ENCODE assay signal across 1 cellular context in genomic region chr9:96256800-96257199, GRCh38.
TF ChIP-seq lines count a peak whose summit lies in the region.

No MANE protein-coding gene starts in this region.

TF ChIP-seq in K562, 482 proteins besides CTCF, POLR2A, EP300 and RAD21 (continued from another document and continues in another):
- TF ChIP-seq MGA (IDR thresholded peaks at IDR 0.05): peak; percentile 88
- TF ChIP-seq CBFA2T2 (conservative IDR thresholded peaks at IDR 0.05): 0 out of 2 replicates have a peak, but pooled peaks have one; percentile 24
- TF ChIP-seq NR2C1 (IDR thresholded peaks at IDR 0.05): no peak
- no peak for TF ChIP-seq NR2C1 (tag; IDR thresholded peaks at IDR 0.05)
- no peak for TF ChIP-seq FOXM1 (IDR thresholded peaks at IDR 0.05; ENCODE audit: low read depth)
- no peak for TF ChIP-seq FOXM1 (CRISPR knock-in tag; IDR thresholded peaks at IDR 0.05; ENCODE audit: low read depth)
- no peak for TF ChIP-seq NFIC (IDR thresholded peaks at IDR 0.05)
- peak; percentile 97 for TF ChIP-seq ATF3 (IDR thresholded peaks at IDR 0.05)
- TF ChIP-seq ATF3 (CRISPR knock-in tag; conservative IDR thresholded peaks at IDR 0.05): peak; percentile 85; the same call in 1 of the 2 replicates
- peak; percentile 85 for TF ChIP-seq ZNF766 (CRISPR knock-in tag; conservative IDR thresholded peaks at IDR 0.05)
- TF ChIP-seq ZNF280B (CRISPR knock-in tag; IDR thresholded peaks at IDR 0.05): no peak
- no peak for TF ChIP-seq ZNF79 (CRISPR knock-in tag; IDR thresholded peaks at IDR 0.05; ENCODE audit: low read depth)
- no peak for TF ChIP-seq NR4A1 (CRISPR knock-in tag; IDR thresholded peaks at IDR 0.05)
- no peak for TF ChIP-seq NR4A1 (tag; IDR thresholded peaks at IDR 0.05)
- TF ChIP-seq CBX1 (IDR thresholded peaks at IDR 0.05; ENCODE audit: low read depth): peak; percentile 18; the same call in 1 of the 2 replicates
- TF ChIP-seq ATF1 (CRISPR knock-in tag; IDR thresholded peaks at IDR 0.05): no peak
- TF ChIP-seq ATF1 (tag; IDR thresholded peaks at IDR 0.05): peak; percentile 79
- TF ChIP-seq ELF4 (CRISPR knock-in tag; IDR thresholded peaks at IDR 0.05): no peak
- TF ChIP-seq MAX (CRISPR knock-in tag; IDR thresholded peaks at IDR 0.05): peak; percentile 18; the same call in 1 of the 2 replicates
- peak; percentile 66 for TF ChIP-seq SOX6 (IDR thresholded peaks at IDR 0.05)
- TF ChIP-seq MBD2 (IDR thresholded peaks at IDR 0.05; ENCODE audit: borderline replicate concordance, low read depth): peak; percentile 58; the same call in 1 of the 2 replicates
- no peak for TF ChIP-seq SMARCA5 (IDR thresholded peaks at IDR 0.05)
- TF ChIP-seq NCOR1 (IDR thresholded peaks at IDR 0.05): peak; percentile 43; the same call in 1 of the 2 replicates
- TF ChIP-seq KHSRP (IDR thresholded peaks at IDR 0.05): no peak
- no peak for TF ChIP-seq NR2C2 (CRISPR knock-in tag; IDR thresholded peaks at IDR 0.05)
- no peak for TF ChIP-seq NR2C2 (tag; IDR thresholded peaks at IDR 0.05)
- 0 out of 4 replicates have a peak, but pooled peaks of 1 of the 2 experiments have one; percentile 41 for TF ChIP-seq UBTF (IDR thresholded peaks at IDR 0.05; ENCODE audit: borderline replicate concordance in 1 of 2, low read depth in 2 of 2, low read length in 2 of 2)
- TF ChIP-seq KDM1A (IDR thresholded peaks at IDR 0.05): 0 out of 4 replicates have a peak, but pooled peaks of 1 of the 2 experiments have one; percentile 2
- peak; percentile 59; the same call in 1 of the 2 replicates for TF ChIP-seq ZBTB40 (IDR thresholded peaks at IDR 0.05)
- TF ChIP-seq ZBTB40 (CRISPR knock-in tag; IDR thresholded peaks at IDR 0.05): no peak
- TF ChIP-seq GATA2 (CRISPR knock-in tag; IDR thresholded peaks at IDR 0.05): no peak
- TF ChIP-seq MTA3 (IDR thresholded peaks at IDR 0.05; ENCODE audit: borderline replicate concordance): peak; percentile 69; the same call in 1 of the 2 replicates
- TF ChIP-seq SREBF2 (CRISPR knock-in tag; IDR thresholded peaks at IDR 0.05): no peak
- no peak for TF ChIP-seq CGGBP1 (CRISPR knock-in tag; IDR thresholded peaks at IDR 0.05)
